Comparison of ENCODE assay signal across 1 cellular context in the genomic region with DNA sequence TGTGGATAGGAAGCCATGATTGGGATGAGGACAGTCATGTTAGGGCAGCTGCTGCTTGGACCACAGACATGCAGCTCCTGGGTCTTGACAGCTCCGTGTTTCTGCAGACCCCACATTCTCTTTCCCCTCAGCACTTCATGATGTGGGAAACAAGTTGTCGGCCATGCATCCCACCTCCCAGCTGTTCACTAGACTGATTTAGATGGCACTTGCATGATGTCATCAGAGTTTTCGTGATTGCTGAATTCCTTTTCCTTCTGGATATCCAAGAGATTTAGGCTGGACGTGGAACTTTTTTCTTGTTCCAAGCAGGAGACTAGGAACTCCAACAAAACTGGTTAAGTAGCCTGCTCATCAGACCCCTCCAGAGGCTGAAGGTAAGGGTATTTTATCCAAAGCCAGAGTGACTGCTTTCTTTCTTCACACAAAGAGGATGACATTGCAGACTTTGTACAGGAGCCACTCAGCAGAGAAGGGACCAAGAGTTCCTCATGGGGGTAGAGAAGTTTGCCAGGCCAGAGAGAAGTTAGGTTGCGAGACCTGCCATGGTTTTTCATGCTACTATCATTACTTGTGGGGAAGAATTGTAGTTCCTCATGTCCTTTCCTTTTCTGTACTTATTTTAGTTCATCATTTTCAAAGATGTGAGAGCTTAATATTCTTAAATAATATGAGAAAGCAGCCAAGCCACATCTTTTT.
TF ChIP-seq lines count a peak whose summit lies in the region.

No MANE protein-coding gene starts in this region.

TF ChIP-seq in IMR-90, 13 proteins besides CTCF, POLR2A, EP300 and RAD21:
- TF ChIP-seq RCOR1 (IDR thresholded peaks at IDR 0.05; ENCODE audit: insufficient replicate concordance, low read length) (no peak), MXI1 (IDR thresholded peaks at IDR 0.05; ENCODE audit: borderline replicate concordance, low read depth, low read length) (no peak), CHD1 (IDR thresholded peaks at IDR 0.05; ENCODE audit: low read depth, low read length) (no peak), NFE2L2 (IDR thresholded peaks at IDR 0.05; ENCODE audit: low read depth, low read length) (no peak), RFX5 (IDR thresholded peaks at IDR 0.05; ENCODE audit: low read depth, low read length) (no peak), MAFK (IDR thresholded peaks at IDR 0.05; ENCODE audit: low read depth, low read length) (no peak), SMC3 (IDR thresholded peaks at IDR 0.05; ENCODE audit: low read depth, low read length) (no peak), FOS (IDR thresholded peaks at IDR 0.05; ENCODE audit: low read depth, low read length) (no peak), MAZ (IDR thresholded peaks at IDR 0.05; ENCODE audit: borderline replicate concordance, low read depth, low read length) (no peak), BHLHE40 (IDR thresholded peaks at IDR 0.05; ENCODE audit: low read depth, low read length) (no peak), CEBPB (IDR thresholded peaks at IDR 0.05; ENCODE audit: low read depth, low read length) (no peak)
- TF ChIP-seq, protein P1, sequence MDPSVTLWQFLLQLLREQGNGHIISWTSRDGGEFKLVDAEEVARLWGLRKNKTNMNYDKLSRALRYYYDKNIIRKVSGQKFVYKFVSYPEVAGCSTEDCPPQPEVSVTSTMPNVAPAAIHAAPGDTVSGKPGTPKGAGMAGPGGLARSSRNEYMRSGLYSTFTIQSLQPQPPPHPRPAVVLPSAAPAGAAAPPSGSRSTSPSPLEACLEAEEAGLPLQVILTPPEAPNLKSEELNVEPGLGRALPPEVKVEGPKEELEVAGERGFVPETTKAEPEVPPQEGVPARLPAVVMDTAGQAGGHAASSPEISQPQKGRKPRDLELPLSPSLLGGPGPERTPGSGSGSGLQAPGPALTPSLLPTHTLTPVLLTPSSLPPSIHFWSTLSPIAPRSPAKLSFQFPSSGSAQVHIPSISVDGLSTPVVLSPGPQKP (IDR thresholded peaks at IDR 0.05; ENCODE audit: borderline replicate concordance, low read depth, low read length), result no peak
- TF ChIP-seq, protein P2, sequence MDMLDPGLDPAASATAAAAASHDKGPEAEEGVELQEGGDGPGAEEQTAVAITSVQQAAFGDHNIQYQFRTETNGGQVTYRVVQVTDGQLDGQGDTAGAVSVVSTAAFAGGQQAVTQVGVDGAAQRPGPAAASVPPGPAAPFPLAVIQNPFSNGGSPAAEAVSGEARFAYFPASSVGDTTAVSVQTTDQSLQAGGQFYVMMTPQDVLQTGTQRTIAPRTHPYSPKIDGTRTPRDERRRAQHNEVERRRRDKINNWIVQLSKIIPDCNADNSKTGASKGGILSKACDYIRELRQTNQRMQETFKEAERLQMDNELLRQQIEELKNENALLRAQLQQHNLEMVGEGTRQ (IDR thresholded peaks at IDR 0.05; ENCODE audit: low read depth, low read length), result no peak
